Comparison of ENCODE assay signal across 16 cellular contexts in the genomic region with DNA sequence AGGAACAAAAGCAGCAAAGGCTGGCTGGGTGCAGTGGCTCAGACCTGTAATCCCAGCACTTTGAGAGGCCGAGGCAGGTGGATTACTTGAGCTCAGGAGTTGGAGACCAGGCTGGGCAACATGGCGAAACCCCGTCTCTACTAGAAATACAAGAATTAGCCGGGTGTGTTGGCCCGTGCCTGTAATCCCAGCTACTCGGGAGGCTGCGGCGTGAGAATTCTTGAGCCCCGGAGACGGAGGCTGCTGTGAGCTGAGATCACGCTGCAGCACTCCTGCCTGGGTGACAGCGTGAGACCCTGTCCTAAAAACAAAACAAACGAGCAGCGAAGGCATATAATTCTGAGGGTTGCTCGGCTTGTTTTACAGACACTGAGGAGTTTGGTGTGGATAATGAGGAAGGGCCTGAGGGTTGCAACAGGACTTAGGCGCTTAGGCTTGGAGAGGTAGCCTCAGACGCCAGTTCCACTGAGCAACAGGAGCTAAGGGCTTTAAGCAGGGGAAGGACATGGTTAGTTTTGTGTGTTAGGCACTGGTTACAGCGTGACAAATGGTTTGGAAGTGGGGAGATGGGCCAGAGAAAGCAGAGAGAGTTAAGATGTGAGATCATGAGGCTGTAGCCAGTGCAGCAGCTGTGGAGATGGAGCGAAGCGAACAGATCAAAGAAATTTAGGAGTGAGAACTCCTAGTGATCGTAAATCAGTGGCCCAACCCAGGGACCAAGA. TPM values are rescaled to one million over a fixed set of nuclear protein-coding genes. Genes with fewer than 3 reads are reported as not detected.
DNase-seq lines count a peak whose midpoint lies in the region; ATAC-seq and TF ChIP-seq lines count a peak whose summit lies in the region.
"Had no signal": no experiment of that assay in that cellular context is flagged by ENCODE, and none has a peak within 500 bp of the region (broad histone marks: within the 10 kb centered on the region; RNA-seq: fewer than 3 reads in every experiment).

No MANE protein-coding gene starts in this region.

- no peaks in the 10 kb centered on the region for H3K9me3 ChIP-seq in left ventricle myocardium inferior (replicated peaks)

- no peaks in the 10 kb centered on the region for H3K9me3 Mint-ChIP-seq in activated CD8-positive, alpha-beta memory T cell treated with anti-CD3 and anti-CD28 coated beads, Interleukin-2, amount 10 ng/mL, durations not matched to agents 7 days and 5 days (ENCODE audit: low read depth)
- H3K9me3 Mint-ChIP-seq in WTC11, result no peaks in the 10 kb centered on the region
- no peaks in the 10 kb centered on the region for H3K9me3 Mint-ChIP-seq in mesothelial cell of epicardium
- H3K9me3 Mint-ChIP-seq: stimulated activated naive CD8-positive, alpha-beta T cell treated with anti-CD3 and anti-CD28 coated beads, Interleukin-15, amount 100 ng/mL, for 72 hours had no signal

- no peak overlapping the region for H3K4me3 Mint-ChIP-seq in activated CD8-positive, alpha-beta memory T cell treated with anti-CD3 and anti-CD28 coated beads, Interleukin-2, amount 10 ng/mL, durations not matched to agents 7 days and 5 days
- H3K4me3 Mint-ChIP-seq in WTC11, result peak overlapping the region; percentile 91; the same call in 1 of the 2 replicates
- H3K4me3 Mint-ChIP-seq in mesothelial cell of epicardium, result no peak overlapping the region

- no peaks in the 10 kb centered on the region for H3K27me3 ChIP-seq in left ventricle myocardium inferior (ENCODE audit: low read depth)

- intact Hi-C loops in left ventricle myocardium inferior (cut with micrococcal nuclease), result no loop called here

- H3K27ac Mint-ChIP-seq in activated CD8-positive, alpha-beta memory T cell treated with anti-CD3 and anti-CD28 coated beads, Interleukin-2, amount 10 ng/mL, durations not matched to agents 7 days and 5 days, result peak overlapping the region; percentile 93
- peak overlapping the region; percentile 93 for H3K27ac Mint-ChIP-seq in WTC11
- H3K27ac Mint-ChIP-seq in mesothelial cell of epicardium, result peak overlapping the region; percentile 99

- H3K36me3 Mint-ChIP-seq in activated CD8-positive, alpha-beta memory T cell treated with anti-CD3 and anti-CD28 coated beads, Interleukin-2, amount 10 ng/mL, durations not matched to agents 7 days and 5 days, result peaks cover 3% of the 10 kb centered on the region
- H3K36me3 Mint-ChIP-seq in WTC11, result no peaks in the 10 kb centered on the region
- no peaks in the 10 kb centered on the region for H3K36me3 Mint-ChIP-seq in mesothelial cell of epicardium

- H3K4me1 Mint-ChIP-seq in activated CD8-positive, alpha-beta memory T cell treated with anti-CD3 and anti-CD28 coated beads, Interleukin-2, amount 10 ng/mL, durations not matched to agents 7 days and 5 days, result peaks cover 28% of the 10 kb centered on the region
- H3K4me1 Mint-ChIP-seq in WTC11 (peaks cover 46% of the 10 kb centered on the region), mesothelial cell of epicardium (peaks cover 37% of the 10 kb centered on the region)

- H3K27me3 Mint-ChIP-seq in activated CD8-positive, alpha-beta memory T cell treated with anti-CD3 and anti-CD28 coated beads, Interleukin-2, amount 10 ng/mL, durations not matched to agents 7 days and 5 days, result no peaks in the 10 kb centered on the region
- H3K27me3 Mint-ChIP-seq in WTC11 (ENCODE audit: low read depth) (peaks cover 8% of the 10 kb centered on the region), mesothelial cell of epicardium (ENCODE audit: low read depth) (no peaks in the 10 kb centered on the region)
- H3K27me3 Mint-ChIP-seq: stimulated activated naive CD8-positive, alpha-beta T cell treated with anti-CD3 and anti-CD28 coated beads, Interleukin-15, amount 100 ng/mL, for 72 hours had no signal

- POLR2A ChIA-PET in WTC11 (lab: Charles Lee), result interaction anchor here (0.5 to 0.9 kb wide), 2 partner anchors 17 to 27 kb away, joined by 3 read pairs; no protein-coding TSS in a partner anchor

- H3K27ac ChIP-seq in substantia nigra (ENCODE audit: low read depth, low read length, poor library complexity, severe bottlenecking), result peak overlapping the region; percentile 94
- no peak overlapping the region for H3K27ac ChIP-seq in left ventricle myocardium inferior (replicated peaks)

- no peak for DNase-seq in activated CD8-positive, alpha-beta memory T cell treated with anti-CD3 and anti-CD28 coated beads, Interleukin-2, amount 10 ng/mL, durations not matched to agents 7 days and 5 days
- DNase-seq in activated CD8-positive, alpha-beta memory T cell treated with anti-CD3 and anti-CD28 coated beads for 24 hours, result no peak
- DNase-seq in WTC11 (ENCODE audit: low spot score) (no peak), mesothelial cell of epicardium (ENCODE audit: low spot score in 2 of 2, unreplicated experiment in 2 of 2) (no peak), substantia nigra (lab: John Stamatoyannopoulos, UW) (no peak), left ventricle myocardium inferior (no peak)
- no peak for DNase-seq in activated CD4-positive, CD25-positive, alpha-beta regulatory T cell treated with anti-CD3 and anti-CD28 coated beads, Interleukin-2, amount 50 U/mL, for 72 hours
- DNase-seq: activated CD4-positive, alpha-beta T cell treated with anti-CD3 and anti-CD28 coated beads, Interleukin-2, amount 50 U/mL, for 1 hour; activated naive CD4-positive, alpha-beta T cell treated with Interleukin-2 at 50 U/mL for 16 hours; MM.1S; NCI-H2081; NCI-H748 treated with DMSO at 0.1 percent for 48 hours; stimulated activated naive CD8-positive, alpha-beta T cell treated with anti-CD3 and anti-CD28 coated beads, Interleukin-15, amount 100 ng/mL, for 72 hours; T-helper 2 cell had no signal

- CTCF ChIA-PET in activated CD8-positive, alpha-beta memory T cell treated with anti-CD3 and anti-CD28 coated beads, Interleukin-2, amount 10 ng/mL, durations not matched to agents 7 days and 5 days (lab: Charles Lee), result interaction anchor here (0.7 to 12.4 kb wide), 8 partner anchors 15 to 132 kb away, joined by 3 to 168 read pairs (median 4); partner anchors contain the start of genes ACSS2 and GGT7
- CTCF ChIA-PET in WTC11 (lab: Charles Lee), result interaction anchor here (0.5 to 3.6 kb wide), 10 partner anchors 17 to 307 kb away, joined by 3 to 103 read pairs (median 5); partner anchors contain the start of genes ACSS2 and GGT7

- no peak overlapping the region for H3K4me3 ChIP-seq in left ventricle myocardium inferior

- peaks cover 44% of the 10 kb centered on the region for H3K4me1 ChIP-seq in left ventricle myocardium inferior

- TF ChIP-seq CTCF in WTC11 (IDR thresholded peaks at IDR 0.05), result no peak
- TF ChIP-seq CTCF in mesothelial cell of epicardium (IDR thresholded peaks at IDR 0.05; ENCODE audit: unreplicated experiment), result no peak
- TF ChIP-seq CTCF in left ventricle myocardium inferior (IDR thresholded peaks at IDR 0.05; ENCODE audit: borderline replicate concordance), result no peak

- ATAC-seq in activated CD8-positive, alpha-beta memory T cell treated with anti-CD3 and anti-CD28 coated beads, Interleukin-2, amount 10 ng/mL, durations not matched to agents 7 days and 5 days, result no peak
- ATAC-seq in WTC11, result no peak
- ATAC-seq in esophagus mucosa, result no peak
- ATAC-seq: stimulated activated naive CD8-positive, alpha-beta T cell treated with anti-CD3 and anti-CD28 coated beads, Interleukin-15, amount 100 ng/mL, for 72 hours had no signal

- H3K36me3 ChIP-seq in left ventricle myocardium inferior, result no peaks in the 10 kb centered on the region

TF ChIP-seq in WTC11, 78 proteins besides CTCF, POLR2A, EP300 and RAD21:
- TF ChIP-seq TEAD1 (CRISPR knock-in tag; IDR thresholded peaks at IDR 0.05) (no peak), ZNF423 (CRISPR knock-in tag; IDR thresholded peaks at IDR 0.05) (no peak), ETV6 (CRISPR knock-in tag; IDR thresholded peaks at IDR 0.05) (no peak), ZNF425 (CRISPR knock-in tag; conservative IDR thresholded peaks at IDR 0.05) (no peak), NR2C2 (CRISPR knock-in tag; IDR thresholded peaks at IDR 0.05) (no peak), ELF4 (CRISPR knock-in tag; IDR thresholded peaks at IDR 0.05; ENCODE audit: low read depth) (no peak)

RNA-seq across cellular contexts. Expression of gene MYH7B, which starts 1.2 kb away (rescaled TPM):
- under 1 TPM; 0.16 to 0.26 TPM for total RNA-seq in activated CD8-positive, alpha-beta memory T cell treated with anti-CD3 and anti-CD28 coated beads, Interleukin-2, amount 10 ng/mL, durations not matched to agents 7 days and 5 days
- total RNA-seq in WTC11 (2021) (0.66 to 1.0 TPM (median 0.98 TPM) in 3 replicates), mesothelial cell of epicardium (0.73 to 1.8 TPM (median 1.3 TPM) in 3 replicates), left ventricle myocardium inferior (253 TPM), esophagus mucosa (not detected)
- total RNA-seq: endothelial cell of umbilical vein had no signal

RNA-seq across cellular contexts. Expression of gene GSS, which starts 1.3 kb away (rescaled TPM):
- 10 to 100 TPM; 59.4 to 64.6 TPM for total RNA-seq in activated CD8-positive, alpha-beta memory T cell treated with anti-CD3 and anti-CD28 coated beads, Interleukin-2, amount 10 ng/mL, durations not matched to agents 7 days and 5 days
- 40.7 to 47.3 TPM (median 46.7 TPM) in 3 replicates for total RNA-seq in WTC11 (2021)
- total RNA-seq in mesothelial cell of epicardium, result 51.1 to 54.8 TPM (median 51.9 TPM) in 3 replicates
- 17.2 TPM for total RNA-seq in left ventricle myocardium inferior
- 56.9 TPM for total RNA-seq in esophagus mucosa

Comparison
In these comparisons a context has a peak if more than half of its experiments do, and no peak if none do; other contexts are left out.
1. RNA of gene MYH7B, which starts 1.2 kb away (total RNA-seq): 253 TPM in left ventricle myocardium inferior (single experiment); 0.73 to 1.8 TPM in mesothelial cell of epicardium, 0.66 to 1.0 TPM in WTC11, 0.16 to 0.26 TPM in activated CD8-positive, alpha-beta memory T cell treated with anti-CD3 and anti-CD28 coated beads, Interleukin-2, amount 10 ng/mL, durations not matched to agents 7 days and 5 days and not detected in esophagus mucosa (single experiment); every median in the first group is over 10 times any median in the second.
2. Peak in every context shown above with its lines, with median percentiles within 50 percentile points of each other: H3K27ac Mint-ChIP-seq.